In genomic region chr3:29335438-29335837, GRCh38 we compare ENCODE assay signal across 8 cellular contexts. TPM values are rescaled to one million over a fixed set of nuclear protein-coding genes. Genes with fewer than 3 reads are reported as not detected.
DNase-seq lines count a peak whose midpoint lies in the region; ATAC-seq and TF ChIP-seq lines count a peak whose summit lies in the region.

No MANE protein-coding gene starts in this region.

- H3K27me3 ChIP-seq in colonic mucosa (no peaks in the 10 kb centered on the region), lower lobe of right lung (ENCODE audit: low read depth) (no peaks in the 10 kb centered on the region), upper lobe of right lung (no peaks in the 10 kb centered on the region)

- ATAC-seq in lower lobe of right lung (peak; percentile 98), upper lobe of right lung (peak; percentile 98), GM21723 (IDR thresholded peaks at IDR 0.05; ENCODE audit: unreplicated experiment) (no peak), GM21717 (IDR thresholded peaks at IDR 0.05; ENCODE audit: unreplicated experiment) (no peak)
- no peak for ATAC-seq in activated T-cell treated with anti-CD3 and anti-CD28 coated beads, Interleukin-2, amount 50 U/mL, for 72 hours (replicated peaks in 1 of 2)

- peaks cover 12% of the 10 kb centered on the region for H3K27me3 Mint-ChIP-seq in activated T-cell treated with anti-CD3 and anti-CD28 coated beads, Interleukin-2, amount 50 U/mL, for 72 hours (ENCODE audit: low read depth)

- no peaks in the 10 kb centered on the region for H3K9me3 Mint-ChIP-seq in activated T-cell treated with anti-CD3 and anti-CD28 coated beads, Interleukin-2, amount 50 U/mL, for 72 hours

- TF ChIP-seq CTCF in colonic mucosa (IDR thresholded peaks at IDR 0.05) (no peak), lower lobe of right lung (IDR thresholded peaks at IDR 0.05) (no peak), upper lobe of right lung (IDR thresholded peaks at IDR 0.05) (no peak)

- no peak overlapping the region for H3K4me3 Mint-ChIP-seq in activated T-cell treated with anti-CD3 and anti-CD28 coated beads, Interleukin-2, amount 50 U/mL, for 72 hours

- H3K4me1 ChIP-seq in colonic mucosa = no peaks in the 10 kb centered on the region
- peaks cover 44% of the 10 kb centered on the region for H3K4me1 ChIP-seq in lower lobe of right lung
- H3K4me1 ChIP-seq in upper lobe of right lung = peaks cover 37% of the 10 kb centered on the region

- DNase-seq in ELF-1 (ENCODE audit: low read depth, low spot score) (peak; percentile 70), NCI-H2196 treated with DMSO at 0.1 percent for 48 hours (lab: John Stamatoyannopoulos, UW; ENCODE audit: unreplicated experiment) (peak; percentile 19), colonic mucosa (peak; percentile 44), lower lobe of right lung (peak; percentile 75), upper lobe of right lung (peak; percentile 76)
- DNase-seq in activated T-cell treated with anti-CD3 and anti-CD28 coated beads, Interleukin-2, amount 50 U/mL, for 72 hours = no peak

- H3K9ac ChIP-seq in colonic mucosa (ENCODE audit: low read depth in 2 of 2, low read length in 2 of 2) = no peak overlapping the region

- intact Hi-C loops in colonic mucosa (cut with DNase I) (no loop called here), lower lobe of right lung (cut with DNase I) (loop anchor here (10.0 kb wide), 1 partner anchor 51 kb away; the partner anchor contains the start of gene RBMS3), upper lobe of right lung (cut with DNase I) (no loop called here)

- H3K27ac ChIP-seq in colonic mucosa = peak overlapping the region; percentile 28
- peak overlapping the region; percentile 73 for H3K27ac ChIP-seq in lower lobe of right lung
- peak overlapping the region; percentile 69 for H3K27ac ChIP-seq in upper lobe of right lung

- no peaks in the 10 kb centered on the region for H3K9me3 ChIP-seq in colonic mucosa
- no peaks in the 10 kb centered on the region for H3K9me3 ChIP-seq in lower lobe of right lung
- no peaks in the 10 kb centered on the region for H3K9me3 ChIP-seq in upper lobe of right lung

- no peaks in the 10 kb centered on the region for H3K4me1 Mint-ChIP-seq in activated T-cell treated with anti-CD3 and anti-CD28 coated beads, Interleukin-2, amount 50 U/mL, for 72 hours (ENCODE audit: low read depth)

- H3K36me3 ChIP-seq in colonic mucosa (no peaks in the 10 kb centered on the region), lower lobe of right lung (no peaks in the 10 kb centered on the region), upper lobe of right lung (no peaks in the 10 kb centered on the region)

- no peaks in the 10 kb centered on the region for H3K36me3 Mint-ChIP-seq in activated T-cell treated with anti-CD3 and anti-CD28 coated beads, Interleukin-2, amount 50 U/mL, for 72 hours (ENCODE audit: insufficient read depth in 2 of 2)

- H3K4me3 ChIP-seq in colonic mucosa = peak overlapping the region; percentile 4
- H3K4me3 ChIP-seq in lower lobe of right lung = peak overlapping the region; percentile 30
- H3K4me3 ChIP-seq in upper lobe of right lung = peak overlapping the region; percentile 28

- H3K27ac Mint-ChIP-seq in activated T-cell treated with anti-CD3 and anti-CD28 coated beads, Interleukin-2, amount 50 U/mL, for 72 hours = no peak overlapping the region

RNA-seq across cellular contexts. Expression of gene RBMS3, which starts 54.6 kb away (rescaled TPM):
- total RNA-seq in colonic mucosa (1 to 10 TPM; 2.8 to 9.6 TPM), lower lobe of right lung (58.5 TPM), upper lobe of right lung (85.9 TPM)
- 1 to 10 TPM; 2.5 to 3.0 TPM for total RNA-seq in activated T-cell treated with anti-CD3 and anti-CD28 coated beads, Interleukin-2, amount 50 U/mL, for 72 hours

Comparison
In these comparisons a context has a peak if more than half of its experiments do, and no peak if none do; other contexts are left out.
1. DNase-seq: peak in ELF-1 (single experiment), NCI-H2196 treated with DMSO at 0.1 percent for 48 hours (single experiment), colonic mucosa (single experiment), lower lobe of right lung (single experiment) and upper lobe of right lung (single experiment); none in activated T-cell treated with anti-CD3 and anti-CD28 coated beads, Interleukin-2, amount 50 U/mL, for 72 hours (0 of 2).
2. ATAC-seq: peak in lower lobe of right lung (2 of 2) and upper lobe of right lung (single experiment); none in GM21723 (single experiment), GM21717 (single experiment) and activated T-cell treated with anti-CD3 and anti-CD28 coated beads, Interleukin-2, amount 50 U/mL, for 72 hours (0 of 2).
3. Peak in every context shown above with its lines, with median percentiles within 50 percentile points of each other: H3K27ac ChIP-seq and H3K4me3 ChIP-seq.